In the genomic region with DNA sequence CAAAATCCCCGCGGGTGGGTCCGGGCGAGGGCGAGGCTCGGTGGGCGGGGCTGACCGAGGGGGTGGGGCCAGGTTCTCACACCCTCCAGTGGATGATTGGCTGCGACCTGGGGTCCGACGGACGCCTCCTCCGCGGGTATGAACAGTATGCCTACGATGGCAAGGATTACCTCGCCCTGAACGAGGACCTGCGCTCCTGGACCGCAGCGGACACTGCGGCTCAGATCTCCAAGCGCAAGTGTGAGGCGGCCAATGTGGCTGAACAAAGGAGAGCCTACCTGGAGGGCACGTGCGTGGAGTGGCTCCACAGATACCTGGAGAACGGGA, we compare ENCODE assay signal across 10 cellular contexts. TPM values are rescaled to one million over a fixed set of nuclear protein-coding genes. Genes with fewer than 3 reads are reported as not detected.
DNase-seq lines count a peak whose midpoint lies in the region; ATAC-seq lines count a peak whose summit lies in the region.
"Had no signal": no experiment of that assay in that cellular context is flagged by ENCODE, and none has a peak within 500 bp of the region (broad histone marks: within the 10 kb centered on the region; RNA-seq: fewer than 3 reads in every experiment).

No MANE protein-coding gene starts in this region.

- no peaks in the 10 kb centered on the region; the same call in 1 of the 2 replicates for H3K4me1 ChIP-seq in HUES6 (ENCODE audit: control insufficient read depth, insufficient read depth, low read length)
- H3K4me1 ChIP-seq in iPS-15b (ENCODE audit: control insufficient read depth, insufficient read depth, low read length): no peaks in the 10 kb centered on the region

- peaks cover 84% of the 10 kb centered on the region for H3K27me3 ChIP-seq in HUES6 (ENCODE audit: control insufficient read depth, insufficient read depth, low read length)
- peaks cover 89% of the 10 kb centered on the region for H3K27me3 ChIP-seq in iPS-15b (ENCODE audit: control insufficient read depth, insufficient read depth, low read length)

- peak; percentile 55 for ATAC-seq in activated T-helper 17 cell treated with anti-CD3 and anti-CD28 coated beads, Interleukin-2, amount 50 U/mL, for 72 hours (replicated peaks)
- ATAC-seq in HG02623 (IDR thresholded peaks at IDR 0.05; ENCODE audit: unreplicated experiment): no peak

- H3K9me3 ChIP-seq in HUES6 (ENCODE audit: control insufficient read depth, insufficient read depth, low read depth, low read length) (no peaks in the 10 kb centered on the region), iPS-15b (ENCODE audit: control insufficient read depth, insufficient read depth, low read length) (no peaks in the 10 kb centered on the region)
- H3K9me3 ChIP-seq: adrenal gland had no signal

- H3K4me3 ChIP-seq in HUES6 (ENCODE audit: low read depth, low read length) (peak overlapping the region; percentile 74), iPS-15b (ENCODE audit: low read depth, low read length) (peak overlapping the region; percentile 59)

- no peaks in the 10 kb centered on the region for H3K36me3 ChIP-seq in HUES6 (ENCODE audit: control insufficient read depth, insufficient read depth, low read length)
- H3K36me3 ChIP-seq in iPS-15b (ENCODE audit: control insufficient read depth, insufficient read depth, low read length): no peaks in the 10 kb centered on the region
- H3K36me3 ChIP-seq: adrenal gland had no signal

- peak; percentile 40 for DNase-seq in stimulated activated CD4-positive, alpha-beta T cell treated with anti-CD3 and anti-CD28 coated beads, Interleukin-4, amount 100 ng/mL, for 1 hour
- DNase-seq in globus pallidus (ENCODE audit: low spot score) (no peak), H4 (ENCODE audit: low spot score) (no peak), COLO668 (lab: John Stamatoyannopoulos, UW; ENCODE audit: unreplicated experiment) (no peak)
- DNase-seq: NCI-H1436 had no signal

- H3K4me1 Mint-ChIP-seq in activated T-helper 17 cell treated with anti-CD3 and anti-CD28 coated beads, Interleukin-2, amount 50 U/mL, for 72 hours: peaks cover 4% of the 10 kb centered on the region

- H3K36me3 Mint-ChIP-seq in activated T-helper 17 cell treated with anti-CD3 and anti-CD28 coated beads, Interleukin-2, amount 50 U/mL, for 72 hours (ENCODE audit: low read depth): no peaks in the 10 kb centered on the region

- H3K27me3 Mint-ChIP-seq in activated T-helper 17 cell treated with anti-CD3 and anti-CD28 coated beads, Interleukin-2, amount 50 U/mL, for 72 hours: peaks cover 50% of the 10 kb centered on the region

- H3K9ac ChIP-seq in HUES6 (ENCODE audit: low read length) (no peak overlapping the region), iPS-15b (ENCODE audit: low read depth, low read length) (no peak overlapping the region)

- H3K4me3 Mint-ChIP-seq in activated T-helper 17 cell treated with anti-CD3 and anti-CD28 coated beads, Interleukin-2, amount 50 U/mL, for 72 hours: peak overlapping the region; percentile 56

- H3K27ac Mint-ChIP-seq in activated T-helper 17 cell treated with anti-CD3 and anti-CD28 coated beads, Interleukin-2, amount 50 U/mL, for 72 hours: no peak overlapping the region

- H3K27ac ChIP-seq in HUES6 (ENCODE audit: low read depth, low read length): no peak overlapping the region
- H3K27ac ChIP-seq: adrenal gland had no signal

- no peaks in the 10 kb centered on the region for H3K9me3 Mint-ChIP-seq in activated T-helper 17 cell treated with anti-CD3 and anti-CD28 coated beads, Interleukin-2, amount 50 U/mL, for 72 hours

RNA-seq across cellular contexts. Expression of gene HLA-G, which starts 0.8 kb away (rescaled TPM):
- 1 to 10 TPM in 1 of 2 donors, not detected in 1; 2.5 TPM for total RNA-seq in activated T-helper 17 cell treated with anti-CD3 and anti-CD28 coated beads, Interleukin-2, amount 50 U/mL, for 72 hours
- not detected in 2 replicates for total RNA-seq in H4 (2014; rRNA removed; shearing (Covaris generic))
